ENCODE assay signal across 18 cellular contexts in the genomic region with DNA sequence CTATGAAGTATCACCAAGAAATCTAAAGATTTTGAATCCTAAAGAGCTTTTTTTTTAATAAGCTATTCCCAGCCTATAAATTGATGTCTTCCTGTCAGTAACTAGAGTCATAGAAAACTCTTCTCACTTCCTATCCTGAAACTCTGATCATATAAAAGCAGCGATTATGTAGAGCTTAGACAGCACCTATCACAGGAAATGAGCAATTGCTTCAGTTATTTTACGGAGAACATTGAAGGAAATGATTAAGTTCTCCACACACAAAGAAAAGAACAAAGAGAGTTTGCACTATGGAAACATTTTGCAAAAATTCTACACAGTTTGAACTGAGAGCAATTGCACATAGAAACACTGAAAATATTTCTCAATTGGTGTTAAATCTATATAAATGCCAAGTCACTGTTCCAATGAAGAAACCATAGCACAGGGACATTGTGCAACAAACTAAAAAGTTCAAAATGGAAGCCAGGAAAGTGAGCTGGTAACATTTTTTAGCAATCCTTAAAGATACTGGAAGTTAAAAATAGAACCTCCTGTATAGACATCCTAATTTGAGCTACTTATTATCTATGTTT.
DNase-seq lines count a peak whose midpoint lies in the region; ATAC-seq, FAIRE-seq and TF ChIP-seq lines count a peak whose summit lies in the region.
"Had no signal": no experiment of that assay in that cellular context is flagged by ENCODE, and none has a peak within 500 bp of the region (broad histone marks: within the 10 kb centered on the region; RNA-seq: fewer than 3 reads in every experiment).

No MANE protein-coding gene starts in this region.

- H3K79me2 ChIP-seq in keratinocyte (ENCODE audit: control insufficient read depth, insufficient read depth, low read length) = no peaks in the 10 kb centered on the region
- no peaks in the 10 kb centered on the region for H3K79me2 ChIP-seq in HepG2 (ENCODE audit: insufficient read depth, low read length)

- intact Hi-C loops in HepG2 (cut with micrococcal nuclease; ENCODE audit: unreplicated experiment) = no loop called here

- no peaks in the 10 kb centered on the region for H4K20me1 ChIP-seq in keratinocyte (ENCODE audit: control insufficient read depth, extremely low read depth, insufficient read depth, low read length)
- no peaks in the 10 kb centered on the region for H4K20me1 ChIP-seq in HepG2 (ENCODE audit: insufficient read depth, low read length)
- H4K20me1 ChIP-seq: BLaER1 had no signal

- no peak for ATAC-seq in HepG2
- ATAC-seq in GM21447 (IDR thresholded peaks at IDR 0.05; ENCODE audit: unreplicated experiment) = no peak
- ATAC-seq: heart right ventricle had no signal

- H3K9me3 ChIP-seq in keratinocyte (ENCODE audit: control insufficient read depth, low read depth, low read length) (peaks cover 2% of the 10 kb centered on the region), HepG2 (ENCODE audit: low read length) (no peaks in the 10 kb centered on the region)
- H3K9me3 ChIP-seq: BLaER1, neutrophil, right lobe of liver had no signal

- DNase-seq in H54 (ENCODE audit: insufficient read length, low spot score) (no peak), NCI-H460 (ENCODE audit: extremely low read depth, low read depth) (peak; percentile 2), astrocyte of the spinal cord (ENCODE audit: low read depth, low spot score) (peak; percentile 45), keratinocyte (ENCODE audit: low read depth, low spot score) (no peak), HepG2 (ENCODE audit: low spot score) (no peak), AG08396 (ENCODE audit: low spot score) (no peak)
- DNase-seq in stimulated activated CD4-positive, alpha-beta T cell treated with anti-CD3 and anti-CD28 coated beads, Interleukin-2, amount 100 ng/mL, for 24 hours = no peak
- DNase-seq: activated naive CD8-positive, alpha-beta T cell treated with anti-CD3 and anti-CD28 coated beads, Interleukin-2, amount 10 ng/mL, durations not matched to agents 7 days and 5 days; heart right ventricle; HFFc6; kidney; NCI-H1694; NCI-H510A treated with DMSO at 0.1 percent for 48 hours; right lobe of liver; stimulated activated CD4-positive, alpha-beta T cell treated with anti-CD3 and anti-CD28 coated beads, Interleukin-4, amount 100 ng/mL, for 24 hours had no signal

- H3K4me2 ChIP-seq in keratinocyte (ENCODE audit: control insufficient read depth, extremely low read depth, insufficient read depth, low read depth, low read length) (peak overlapping the region; percentile 27), HepG2 (ENCODE audit: low read depth, low read length) (no peak overlapping the region)
- H3K4me2 ChIP-seq: BLaER1 had no signal

- H3K36me3 ChIP-seq in keratinocyte (ENCODE audit: control insufficient read depth in 2 of 2, extremely low read depth in 1 of 2, insufficient read depth in 2 of 2, low read length in 2 of 2) (no peaks in the 10 kb centered on the region), HepG2 (replicated peaks in 1 of 2; ENCODE audit: control insufficient read depth in 1 of 2, insufficient read depth in 2 of 2, low read length in 2 of 2) (no peaks in the 10 kb centered on the region)
- H3K36me3 ChIP-seq: BLaER1, heart right ventricle, neutrophil, right lobe of liver had no signal

- H3K27me3 ChIP-seq in keratinocyte (ENCODE audit: control insufficient read depth, extremely low read depth, insufficient read depth, low read length) (no peaks in the 10 kb centered on the region), HepG2 (ENCODE audit: control insufficient read depth in 1 of 2, insufficient read depth in 2 of 2, low read length in 2 of 2) (no peaks in the 10 kb centered on the region)
- H3K27me3 ChIP-seq: BLaER1, heart right ventricle, neutrophil, right lobe of liver had no signal

- H3K9me1 ChIP-seq in keratinocyte (ENCODE audit: control insufficient read depth, extremely low read depth, insufficient read depth, low read length) = no peaks in the 10 kb centered on the region

- TF ChIP-seq EP300 in HepG2 (IDR thresholded peaks at IDR 0.05; ENCODE audit: low read depth in 2 of 2, low read length in 2 of 2) (no peak), HepG2 (CRISPR knock-in tag; IDR thresholded peaks at IDR 0.05; ENCODE audit: borderline replicate concordance) (no peak)

- BruUV-seq in HepG2 (replicated peaks; lab: Mats Ljungman, UMichigan) = no TSS peak

- TF ChIP-seq POLR2A in H54 (IDR thresholded peaks at IDR 0.05; ENCODE audit: low read depth, low read length) (no peak), HepG2 (IDR thresholded peaks at IDR 0.05; ENCODE audit: insufficient read depth in 1 of 2, low read depth in 2 of 2, low read length in 2 of 2) (no peak)

- TF ChIP-seq RAD21 in HepG2 (CRISPR knock-in tag; IDR thresholded peaks at IDR 0.05) = no peak

- peak; percentile 91 for FAIRE-seq in H54 (lab: Jason Lieb, UNC)
- peak; percentile 61 for FAIRE-seq in keratinocyte (lab: Jason Lieb, UNC)
- FAIRE-seq in HepG2 (lab: Jason Lieb, UNC) = no peak
- FAIRE-seq: kidney had no signal

- H3K27ac ChIP-seq in keratinocyte (ENCODE audit: control insufficient read depth, insufficient read depth, low read length) (peak overlapping the region; percentile 8), HepG2 (ENCODE audit: extremely low read length, insufficient read depth, low read length) (no peak overlapping the region)
- H3K27ac ChIP-seq: BLaER1, neutrophil, right lobe of liver had no signal

- H2AFZ ChIP-seq in keratinocyte (ENCODE audit: control insufficient read depth, low read length) (peak overlapping the region; percentile 71), HepG2 (ENCODE audit: low read length) (no peak overlapping the region)

- POLR2A ChIA-PET in HepG2 (lab: Yijun Ruan, JAX) = no interaction called here

- 7% methylated on average over 2 of the region's 2 CpGs for WGBS in HepG2 (ENCODE audit: low lambda C conversion rate)

- no peak for TF ChIP-seq CTCF in astrocyte of the spinal cord (IDR thresholded peaks at IDR 0.05; ENCODE audit: low read depth, low read length)
- TF ChIP-seq CTCF in keratinocyte (optimal IDR thresholded peaks at IDR 0.05 in 1 of 3, IDR thresholded peaks at IDR 0.05 in 1 of 3, conservative IDR thresholded peaks at IDR 0.05 in 1 of 3; ENCODE audit: extremely low read depth in 1 of 3, insufficient read depth in 2 of 3, low read length in 3 of 3) = no peak
- no peak for TF ChIP-seq CTCF in HepG2 (CRISPR knock-in tag; IDR thresholded peaks at IDR 0.05)

- H3K9ac ChIP-seq in keratinocyte (ENCODE audit: control insufficient read depth, extremely low read depth, insufficient read depth, low read length) = no peak overlapping the region
- H3K9ac ChIP-seq in HepG2 (ENCODE audit: insufficient read depth, low read depth, low read length) = no peak overlapping the region
- H3K9ac ChIP-seq: BLaER1 had no signal

- H3K4me1 ChIP-seq in keratinocyte (ENCODE audit: control insufficient read depth, extremely low read depth, insufficient read depth, low read length) (peaks cover 8% of the 10 kb centered on the region), HepG2 (ENCODE audit: insufficient read depth, low read length) (no peaks in the 10 kb centered on the region)
- H3K4me1 ChIP-seq: BLaER1, heart right ventricle had no signal

- in situ Hi-C loops in astrocyte of the spinal cord (cut with HindIII; ENCODE audit: low sequenced_read_pairs) = no loop called here
- in situ Hi-C loops in HepG2 (cut with HindIII; ENCODE audit: extremely low pct_ligation_motif_present, low pct_unique_long_range_greater_than_20kb) = no loop called here

- CTCF ChIA-PET in HepG2 (lab: Yijun Ruan, JAX; ENCODE audit: low intra/inter-chr PET ratio, low total read pairs) = no interaction called here

- H3K4me3 ChIP-seq in astrocyte of the spinal cord (ENCODE audit: low read depth, low read length) (no peak overlapping the region), keratinocyte (ENCODE audit: control insufficient read depth in 2 of 3, extremely low read depth in 1 of 3, insufficient read depth in 2 of 3, low read depth in 1 of 3, low read length in 3 of 3) (peak overlapping the region in 1 of 3 experiments; percentile 14), HepG2 (replicated peaks in 1 of 3; ENCODE audit: insufficient read depth in 1 of 3, low read depth in 2 of 3, low read length in 3 of 3) (no peak overlapping the region)
- H3K4me3 ChIP-seq: BLaER1, heart right ventricle, right lobe of liver had no signal

- dilution Hi-C loops in keratinocyte (cut with MboI; ENCODE audit: extremely low pct_ligation_motif_present, low sequenced_read_pairs) = no loop called here

TF ChIP-seq in HepG2, 621 proteins besides CTCF, POLR2A, EP300 and RAD21 (continues in another document):
- TF ChIP-seq ASH2L (IDR thresholded peaks at IDR 0.05; ENCODE audit: insufficient read length, low read depth, low read length) (no peak), ZNF329 (CRISPR knock-in tag; IDR thresholded peaks at IDR 0.05; ENCODE audit: low read depth) (no peak), SOX13 (IDR thresholded peaks at IDR 0.05) (no peak), SOX13 (CRISPR knock-in tag; conservative IDR thresholded peaks at IDR 0.05 in 1 of 2, IDR thresholded peaks at IDR 0.05 in 1 of 2) (no peak)
- TF ChIP-seq, protein P1, sequence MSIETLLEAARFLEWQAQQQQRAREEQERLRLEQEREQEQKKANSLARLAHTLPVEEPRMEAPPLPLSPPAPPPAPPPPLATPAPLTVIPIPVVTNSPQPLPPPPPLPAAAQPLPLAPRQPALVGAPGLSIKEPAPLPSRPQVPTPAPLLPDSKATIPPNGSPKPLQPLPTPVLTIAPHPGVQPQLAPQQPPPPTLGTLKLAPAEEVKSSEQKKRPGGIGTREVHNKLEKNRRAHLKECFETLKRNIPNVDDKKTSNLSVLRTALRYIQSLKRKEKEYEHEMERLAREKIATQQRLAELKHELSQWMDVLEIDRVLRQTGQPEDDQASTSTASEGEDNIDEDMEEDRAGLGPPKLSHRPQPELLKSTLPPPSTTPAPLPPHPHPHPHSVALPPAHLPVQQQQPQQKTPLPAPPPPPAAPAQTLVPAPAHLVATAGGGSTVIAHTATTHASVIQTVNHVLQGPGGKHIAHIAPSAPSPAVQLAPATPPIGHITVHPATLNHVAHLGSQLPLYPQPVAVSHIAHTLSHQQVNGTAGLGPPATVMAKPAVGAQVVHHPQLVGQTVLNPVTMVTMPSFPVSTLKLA (IDR thresholded peaks at IDR 0.05) = no peak

Comparison
In these comparisons a context has a peak if more than half of its experiments do, and no peak if none do; other contexts are left out.
1. DNase-seq: peak in NCI-H460 (single experiment) and astrocyte of the spinal cord (single experiment); none in H54 (single experiment), keratinocyte (single experiment), HepG2 (single experiment), stimulated activated CD4-positive, alpha-beta T cell treated with anti-CD3 and anti-CD28 coated beads, Interleukin-2, amount 100 ng/mL, for 24 hours (0 of 2) and AG08396 (single experiment).